ENCODE assay signal across 9 cellular contexts in genomic region chr7:75776295-75776971, GRCh38. TPM values are rescaled to one million over a fixed set of nuclear protein-coding genes. Genes with fewer than 3 reads are reported as not detected.
A peak's percentile ranks its signal among the peaks of the same experiment; 100 is the strongest.
DNase-seq lines count a peak whose midpoint lies in the region; ATAC-seq and TF ChIP-seq lines count a peak whose summit lies in the region.
"Had no signal": no experiment of that assay in that cellular context is flagged by ENCODE, and none has a peak within 500 bp of the region (broad histone marks: within the 10 kb centered on the region; RNA-seq: fewer than 3 reads in every experiment).

No MANE protein-coding gene starts in this region.

- peak overlapping the region; percentile 66 for H3K27ac Mint-ChIP-seq in activated naive CD8-positive, alpha-beta T cell treated with anti-CD3 and anti-CD28 coated beads, Interleukin-2, amount 10 ng/mL, durations not matched to agents 7 days and 5 days
- H3K27ac Mint-ChIP-seq: nephron had no signal

- no peaks in the 10 kb centered on the region for H3K9me3 ChIP-seq in SK-N-SH
- H3K9me3 ChIP-seq in spleen, result no peaks in the 10 kb centered on the region

- no peaks in the 10 kb centered on the region for H3K36me3 Mint-ChIP-seq in activated naive CD8-positive, alpha-beta T cell treated with anti-CD3 and anti-CD28 coated beads, Interleukin-2, amount 10 ng/mL, durations not matched to agents 7 days and 5 days

- no peak for TF ChIP-seq RAD21 in SK-N-SH (IDR thresholded peaks at IDR 0.05; ENCODE audit: low read length)

- no peaks in the 10 kb centered on the region for H4K20me1 ChIP-seq in SK-N-SH (ENCODE audit: insufficient read depth)

- WGBS in SK-N-SH (ENCODE audit: low lambda C conversion rate), result 55% methylated on average over 12 of the region's 12 CpGs
- WGBS in spleen, 5 donors, result 49 to 61% (median 59%) methylated on average over 12 of the region's 12 CpGs

- TF ChIP-seq EP300 in SK-N-SH (IDR thresholded peaks at IDR 0.05; ENCODE audit: borderline replicate concordance in 1 of 2, low read depth in 1 of 2, low read length in 1 of 2), result peak in 1 of 2 experiments; percentile 23; a peak in 1 of 4 replicates

- H3K27ac ChIP-seq in SK-N-SH (ENCODE audit: low read depth in 2 of 2, low read length in 1 of 2) (no peak overlapping the region), spleen (no peak overlapping the region)

- H3K9ac ChIP-seq in SK-N-SH, result no peak overlapping the region

- intact Hi-C loops in spleen (cut with DNase I; ENCODE audit: low total_unique reads), result no loop called here

- H3K36me3 ChIP-seq in SK-N-SH (replicated peaks in 1 of 2; ENCODE audit: control insufficient read depth in 1 of 2, insufficient read depth in 2 of 2, low read length in 1 of 2) (no peaks in the 10 kb centered on the region), spleen (no peaks in the 10 kb centered on the region)

- no peaks in the 10 kb centered on the region for H3K9me3 Mint-ChIP-seq in activated naive CD8-positive, alpha-beta T cell treated with anti-CD3 and anti-CD28 coated beads, Interleukin-2, amount 10 ng/mL, durations not matched to agents 7 days and 5 days
- H3K9me3 Mint-ChIP-seq: nephron had no signal

- no peak overlapping the region; the same call in 1 of the 2 replicates for H3K4me2 ChIP-seq in SK-N-SH

- H3K79me2 ChIP-seq in SK-N-SH (ENCODE audit: insufficient read depth), result no peaks in the 10 kb centered on the region

- H3K4me3 Mint-ChIP-seq in activated naive CD8-positive, alpha-beta T cell treated with anti-CD3 and anti-CD28 coated beads, Interleukin-2, amount 10 ng/mL, durations not matched to agents 7 days and 5 days, result peak overlapping the region; percentile 7
- H3K4me3 Mint-ChIP-seq: nephron had no signal

- CTCF ChIA-PET in SK-N-SH (lab: Yijun Ruan, JAX), result interaction anchor here (1.0 to 2.5 kb wide), 2 partner anchors 14 to 19 kb away, joined by 3 to 10 read pairs; no protein-coding TSS in a partner anchor

- ATAC-seq in activated naive CD8-positive, alpha-beta T cell treated with anti-CD3 and anti-CD28 coated beads, Interleukin-2, amount 10 ng/mL, durations not matched to agents 7 days and 5 days (ENCODE audit: low read depth), result peak; percentile 73
- ATAC-seq in GM18505 (IDR thresholded peaks at IDR 0.05; ENCODE audit: unreplicated experiment) (no peak), HG02642 (IDR thresholded peaks at IDR 0.05; ENCODE audit: poor library complexity, unreplicated experiment) (no peak)

- H3K27me3 ChIP-seq in SK-N-SH (ENCODE audit: insufficient read depth) (peaks cover 17% of the 10 kb centered on the region; the same call in 1 of the 2 replicates), spleen (replicated peaks in 1 of 7) (no peaks in the 10 kb centered on the region)

- peak; percentile 23; the same call in 1 of the 2 replicates for TF ChIP-seq CTCF in SK-N-SH (IDR thresholded peaks at IDR 0.05)
- no peak for TF ChIP-seq CTCF in spleen (IDR thresholded peaks at IDR 0.05 in 8 of 11, conservative IDR thresholded peaks at IDR 0.05 in 3 of 11)

- H3K4me1 ChIP-seq in SK-N-SH (ENCODE audit: control insufficient read depth in 1 of 2, insufficient read depth in 2 of 2, low read depth in 1 of 2, low read length in 1 of 2) (no peaks in the 10 kb centered on the region), spleen (peaks cover 0 to 7% (median 0%) of the 10 kb centered on the region in 6 donors)

- POLR2A ChIA-PET in SK-N-SH (lab: Yijun Ruan, JAX), result no interaction called here
- POLR2A ChIA-PET in activated naive CD8-positive, alpha-beta T cell treated with anti-CD3 and anti-CD28 coated beads, Interleukin-2, amount 10 ng/mL, durations not matched to agents 7 days and 5 days (lab: Charles Lee), result interaction anchor here (0.7 kb wide), 1 partner anchor 20 kb away, joined by 6 read pairs; no protein-coding TSS in a partner anchor

- TF ChIP-seq POLR2A in GM18505 (IDR thresholded peaks at IDR 0.05; ENCODE audit: borderline replicate concordance, extremely low read depth, insufficient read depth, insufficient read length), result no peak
- no peak for TF ChIP-seq POLR2A in spleen (IDR thresholded peaks at IDR 0.05)

- no peak overlapping the region for H2AFZ ChIP-seq in SK-N-SH (ENCODE audit: low read depth)

- peaks cover 9% of the 10 kb centered on the region for H3K4me1 Mint-ChIP-seq in activated naive CD8-positive, alpha-beta T cell treated with anti-CD3 and anti-CD28 coated beads, Interleukin-2, amount 10 ng/mL, durations not matched to agents 7 days and 5 days
- H3K4me1 Mint-ChIP-seq: nephron had no signal

- peaks cover 9% of the 10 kb centered on the region for H3K27me3 Mint-ChIP-seq in activated naive CD8-positive, alpha-beta T cell treated with anti-CD3 and anti-CD28 coated beads, Interleukin-2, amount 10 ng/mL, durations not matched to agents 7 days and 5 days

- no peaks in the 10 kb centered on the region for H3K9me2 ChIP-seq in SK-N-SH

- H3K4me3 ChIP-seq in SK-N-SH (ENCODE audit: low read depth in 2 of 2, low read length in 1 of 2) (no peak overlapping the region), spleen (no peak overlapping the region)

- peaks cover 4% of the 10 kb centered on the region for H3F3A ChIP-seq in SK-N-SH (replicated peaks; ENCODE audit: insufficient read depth)

- DNase-seq in GM04504 (ENCODE audit: low read depth) (peak; percentile 87), SK-N-SH (no peak), NCI-H1048 (lab: John Stamatoyannopoulos, UW) (no peak), spleen (no peak)
- no peak for DNase-seq in activated naive CD8-positive, alpha-beta T cell treated with anti-CD3 and anti-CD28 coated beads, Interleukin-2, amount 10 ng/mL, durations not matched to agents 7 days and 5 days
- peak; percentile 17 to 45 for DNase-seq in stimulated activated CD4-positive, alpha-beta T cell treated with anti-CD3 and anti-CD28 coated beads, Interleukin-1b, Interleukin-23, amount 100 ng/mL, for 4 hours (ENCODE audit: low read depth in 2 of 2)

TF ChIP-seq in SK-N-SH, 30 proteins besides CTCF, POLR2A, EP300 and RAD21 (continues in another document):
- TF ChIP-seq, protein P1, sequence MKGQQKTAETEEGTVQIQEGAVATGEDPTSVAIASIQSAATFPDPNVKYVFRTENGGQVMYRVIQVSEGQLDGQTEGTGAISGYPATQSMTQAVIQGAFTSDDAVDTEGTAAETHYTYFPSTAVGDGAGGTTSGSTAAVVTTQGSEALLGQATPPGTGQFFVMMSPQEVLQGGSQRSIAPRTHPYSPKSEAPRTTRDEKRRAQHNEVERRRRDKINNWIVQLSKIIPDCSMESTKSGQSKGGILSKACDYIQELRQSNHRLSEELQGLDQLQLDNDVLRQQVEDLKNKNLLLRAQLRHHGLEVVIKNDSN (IDR thresholded peaks at IDR 0.05; ENCODE audit: borderline replicate concordance, low read depth), result no peak
- TF ChIP-seq ELF1 (IDR thresholded peaks at IDR 0.05), result no peak
- TF ChIP-seq, protein P2, sequence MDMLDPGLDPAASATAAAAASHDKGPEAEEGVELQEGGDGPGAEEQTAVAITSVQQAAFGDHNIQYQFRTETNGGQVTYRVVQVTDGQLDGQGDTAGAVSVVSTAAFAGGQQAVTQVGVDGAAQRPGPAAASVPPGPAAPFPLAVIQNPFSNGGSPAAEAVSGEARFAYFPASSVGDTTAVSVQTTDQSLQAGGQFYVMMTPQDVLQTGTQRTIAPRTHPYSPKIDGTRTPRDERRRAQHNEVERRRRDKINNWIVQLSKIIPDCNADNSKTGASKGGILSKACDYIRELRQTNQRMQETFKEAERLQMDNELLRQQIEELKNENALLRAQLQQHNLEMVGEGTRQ (IDR thresholded peaks at IDR 0.05; ENCODE audit: borderline replicate concordance, low read depth, low read length), result no peak
- TF ChIP-seq, protein P3, sequence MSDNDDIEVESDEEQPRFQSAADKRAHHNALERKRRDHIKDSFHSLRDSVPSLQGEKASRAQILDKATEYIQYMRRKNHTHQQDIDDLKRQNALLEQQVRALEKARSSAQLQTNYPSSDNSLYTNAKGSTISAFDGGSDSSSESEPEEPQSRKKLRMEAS (IDR thresholded peaks at IDR 0.05; ENCODE audit: low read depth), result peak; percentile 79
- TF ChIP-seq POLR2AphosphoS5 (IDR thresholded peaks at IDR 0.05; ENCODE audit: low read depth, low read length), result peak; percentile 26; the same call in 1 of the 2 replicates
- peak; percentile 31; the same call in 1 of the 2 replicates for TF ChIP-seq NFIC (IDR thresholded peaks at IDR 0.05; ENCODE audit: borderline replicate concordance)
- TF ChIP-seq, protein P4, sequence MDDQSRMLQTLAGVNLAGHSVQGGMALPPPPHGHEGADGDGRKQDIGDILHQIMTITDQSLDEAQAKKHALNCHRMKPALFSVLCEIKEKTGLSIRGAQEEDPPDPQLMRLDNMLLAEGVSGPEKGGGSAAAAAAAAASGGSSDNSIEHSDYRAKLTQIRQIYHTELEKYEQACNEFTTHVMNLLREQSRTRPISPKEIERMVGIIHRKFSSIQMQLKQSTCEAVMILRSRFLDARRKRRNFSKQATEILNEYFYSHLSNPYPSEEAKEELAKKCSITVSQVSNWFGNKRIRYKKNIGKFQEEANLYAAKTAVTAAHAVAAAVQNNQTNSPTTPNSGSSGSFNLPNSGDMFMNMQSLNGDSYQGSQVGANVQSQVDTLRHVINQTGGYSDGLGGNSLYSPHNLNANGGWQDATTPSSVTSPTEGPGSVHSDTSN (IDR thresholded peaks at IDR 0.05), result peak; percentile 70
- TF ChIP-seq TCF12 (IDR thresholded peaks at IDR 0.05), result peak; percentile 90
- TF ChIP-seq RXRA (IDR thresholded peaks at IDR 0.05; ENCODE audit: borderline replicate concordance, low read depth), result no peak
- TF ChIP-seq YY1 (IDR thresholded peaks at IDR 0.05; ENCODE audit: low read depth), result no peak

RNA-seq across cellular contexts. Expression of gene CCL26, which starts 4.4 kb away (rescaled TPM):
- not detected in 2 replicates for polyA plus RNA-seq in SK-N-SH (2012; rRNA removed)
- polyA plus RNA-seq in SK-N-SH (2012; cell fraction: cytosol; rRNA removed), result 0.10 TPM in 1 of 2 replicates, not detected in the other
- 0.14 TPM in 1 of 2 replicates, not detected in the other for polyA plus RNA-seq in SK-N-SH (2012; cell fraction: nucleus; rRNA removed)
- not detected for total RNA-seq in activated naive CD8-positive, alpha-beta T cell treated with anti-CD3 and anti-CD28 coated beads, Interleukin-2, amount 10 ng/mL, durations not matched to agents 7 days and 5 days
- not detected for total RNA-seq in spleen
- under 1 TPM in 2 of 3 donors, not detected in 1; 0.35 to 0.41 TPM for polyA plus RNA-seq in spleen

RNA-seq across cellular contexts. Expression of gene CCL24, which starts 37.2 kb away (rescaled TPM):
- polyA plus RNA-seq in SK-N-SH (2012; rRNA removed) (not detected in 2 replicates), spleen (10 to 100 TPM in 1 of 3 donors, 1 to 10 TPM in 2; 3.8 to 11.1 (median 6.8) TPM)
- not detected in 2 replicates for polyA plus RNA-seq in SK-N-SH (2012; cell fraction: cytosol; rRNA removed)
- polyA plus RNA-seq in SK-N-SH (2012; cell fraction: nucleus; rRNA removed), result not detected in 2 replicates
- total RNA-seq in activated naive CD8-positive, alpha-beta T cell treated with anti-CD3 and anti-CD28 coated beads, Interleukin-2, amount 10 ng/mL, durations not matched to agents 7 days and 5 days, result not detected
- 100 to 1,000 TPM in 4 of 7 donors, 10 to 100 TPM in 3; 39.5 to 321 (median 198) TPM for total RNA-seq in spleen

RNA-seq across cellular contexts. Expression of gene HIP1, which starts 37.7 kb away (rescaled TPM):
- 10.4 and 11.3 TPM in 2 replicates for polyA plus RNA-seq in SK-N-SH (2012; rRNA removed)
- polyA plus RNA-seq in SK-N-SH (2012; cell fraction: cytosol; rRNA removed), result 6.5 and 8.6 TPM in 2 replicates
- 8.5 and 10.8 TPM in 2 replicates for polyA plus RNA-seq in SK-N-SH (2012; cell fraction: nucleus; rRNA removed)
- total RNA-seq in activated naive CD8-positive, alpha-beta T cell treated with anti-CD3 and anti-CD28 coated beads, Interleukin-2, amount 10 ng/mL, durations not matched to agents 7 days and 5 days, result 1 to 10 TPM; 8.7 TPM
- 10 to 100 TPM; 32.0 to 52.6 (median 43.0) TPM for total RNA-seq in spleen
- 1 to 10 TPM; 3.4 to 6.4 (median 3.6) TPM for polyA plus RNA-seq in spleen

Comparison
In these comparisons a context has a peak if more than half of its experiments do, and no peak if none do; other contexts are left out.
1. DNase-seq: peak in GM04504 (single experiment) and stimulated activated CD4-positive, alpha-beta T cell treated with anti-CD3 and anti-CD28 coated beads, Interleukin-1b, Interleukin-23, amount 100 ng/mL, for 4 hours (2 of 2); none in SK-N-SH (single experiment), activated naive CD8-positive, alpha-beta T cell treated with anti-CD3 and anti-CD28 coated beads, Interleukin-2, amount 10 ng/mL, durations not matched to agents 7 days and 5 days (single experiment), NCI-H1048 (single experiment) and spleen (single experiment).
2. RNA of gene CCL24, which starts 37.2 kb away (total RNA-seq): 39.5 to 321 TPM in spleen; not detected in activated naive CD8-positive, alpha-beta T cell treated with anti-CD3 and anti-CD28 coated beads, Interleukin-2, amount 10 ng/mL, durations not matched to agents 7 days and 5 days; every median in the first group is over 10 times any median in the second.